8 cellular contexts compared by ENCODE assay signal in genomic region chr9:128098017-128098935, GRCh38. TPM values are rescaled to one million over a fixed set of nuclear protein-coding genes. Genes with fewer than 3 reads are reported as not detected.
DNase-seq lines count a peak whose midpoint lies in the region; ATAC-seq and TF ChIP-seq lines count a peak whose summit lies in the region.

No MANE protein-coding gene starts in this region.

- H3K27me3 ChIP-seq in IMR-90 (ENCODE audit: control insufficient read depth, insufficient read depth, low read length) (no peaks in the 10 kb centered on the region), foreskin keratinocyte (no peaks in the 10 kb centered on the region), neural cell (ENCODE audit: insufficient read depth, low read depth, low read length) (no peaks in the 10 kb centered on the region), stomach (no peaks in the 10 kb centered on the region)

- peak overlapping the region; percentile 97 for H2BK5ac ChIP-seq in IMR-90 (ENCODE audit: low read depth, low read length, poor library complexity, severe bottlenecking)

- H4K20me1 ChIP-seq in IMR-90 (ENCODE audit: insufficient read depth, low read length) (peaks cover 36% of the 10 kb centered on the region), neural cell (ENCODE audit: insufficient read depth) (no peaks in the 10 kb centered on the region)

- peak overlapping the region; percentile 86 for H3K27ac ChIP-seq in IMR-90 (ENCODE audit: insufficient read depth, low read length)
- H3K27ac ChIP-seq in RWPE1: peak overlapping the region; percentile 88
- peak overlapping the region; percentile 73 for H3K27ac ChIP-seq in foreskin keratinocyte
- H3K27ac ChIP-seq in neural cell (ENCODE audit: low read length): peak overlapping the region; percentile 71
- peak overlapping the region; percentile 81 to 97 (median 93) for H3K27ac ChIP-seq in stomach

- 0% methylated on average over 3 of the region's 28 CpGs; no CpG with 5 or more reads in 1 of the 2 experiments for WGBS in IMR-90 (ENCODE audit: extremely low coverage in 2 of 2, insufficient read length in 1 of 2), 2 experiments
- 6 to 20% (median 10%) methylated on average over 24 to 28 of the region's 28 CpGs for WGBS in stomach, 5 donors

- no peak for TF ChIP-seq EP300 in neural cell (conservative IDR thresholded peaks at IDR 0.05; ENCODE audit: poor library complexity, severe bottlenecking)
- peak; percentile 96 for TF ChIP-seq EP300 in stomach (IDR thresholded peaks at IDR 0.05)

- peak overlapping the region; percentile 13 to 91 for H4K8ac ChIP-seq in IMR-90 (ENCODE audit: low read depth in 2 of 2, low read length in 2 of 2)

- peak overlapping the region; percentile 99 for H2AK9ac ChIP-seq in IMR-90 (replicated peaks; ENCODE audit: low read depth, low read length, poor library complexity)

- BruUV-seq in IMR-90 (replicated peaks; lab: Mats Ljungman, UMichigan): TSS peak; percentile 70

- H2AK5ac ChIP-seq in IMR-90 (ENCODE audit: low read depth, low read length): peak overlapping the region; percentile 95

- H2BK15ac ChIP-seq in IMR-90 (ENCODE audit: low read depth, low read length): peak overlapping the region; percentile 83

- peak overlapping the region; percentile 92 for H3K56ac ChIP-seq in IMR-90 (ENCODE audit: extremely low read depth, insufficient read depth, low read length)

- H3K4me2 ChIP-seq in IMR-90 (ENCODE audit: low read depth, low read length): peak overlapping the region; percentile 69
- peak overlapping the region; percentile 37 for H3K4me2 ChIP-seq in neural cell (ENCODE audit: low read length)

- H2BK20ac ChIP-seq in IMR-90 (ENCODE audit: low read depth, low read length): peak overlapping the region; percentile 80

- DNase-seq in AG09319 (ENCODE audit: extremely low read depth, low read depth): peak; percentile 95
- DNase-seq in IMR-90: peak; percentile 98
- peak; percentile 99 for DNase-seq in RWPE1 (ENCODE audit: low spot score)
- peak; percentile 68 for DNase-seq in activated naive CD4-positive, alpha-beta T cell treated with anti-CD3 and anti-CD28 coated beads, Interleukin-2, amount 50 U/mL, for 16 hours
- peak; percentile 93 to 95 for DNase-seq in foreskin keratinocyte
- peak; percentile 98 for DNase-seq in stomach

- intact Hi-C loops in IMR-90 (cut with micrococcal nuclease): loop anchor here (5.0 kb wide), 1 partner anchor 156 kb away; no protein-coding TSS in a partner anchor
- intact Hi-C loops in stomach (cut with DNase I; ENCODE audit: low total_unique reads): no loop called here

- peak overlapping the region; percentile 59 for H3K18ac ChIP-seq in IMR-90 (ENCODE audit: low read depth, low read length)

- H3K9me3 ChIP-seq in IMR-90 (ENCODE audit: control insufficient read depth, insufficient read depth, low read length) (no peaks in the 10 kb centered on the region), neural cell (ENCODE audit: low read length) (no peaks in the 10 kb centered on the region), stomach (no peaks in the 10 kb centered on the region)

- H3K23ac ChIP-seq in IMR-90 (ENCODE audit: low read depth, low read length): peak overlapping the region; percentile 97

- H4K91ac ChIP-seq in IMR-90 (ENCODE audit: insufficient read depth, low read depth, low read length): peak overlapping the region; percentile 85

- peaks cover 35% of the 10 kb centered on the region for H3K4me1 ChIP-seq in IMR-90 (ENCODE audit: control insufficient read depth, insufficient read depth, low read length)
- peaks cover 15% of the 10 kb centered on the region for H3K4me1 ChIP-seq in foreskin keratinocyte
- H3K4me1 ChIP-seq in stomach: peaks cover 53 to 99% (median 78%) of the 10 kb centered on the region in 4 donors

- H3F3A ChIP-seq in neural cell (ENCODE audit: insufficient read depth, low read length, poor library complexity, severe bottlenecking): peaks cover 5% of the 10 kb centered on the region

- POLR2A ChIA-PET in IMR-90 (lab: Charles Lee; ENCODE audit: unreplicated experiment): interaction anchor here (0.6 kb wide), 1 partner anchor 18 kb away, joined by 5 read pairs; no protein-coding TSS in a partner anchor
- POLR2A ChIA-PET in RWPE1 (lab: Yijun Ruan, JAX; ENCODE audit: low non-redundant PET): interaction anchor here (0.6 kb wide), 2 partner anchors 128 to 487 kb away, joined by 3 read pairs; no protein-coding TSS in a partner anchor

- ATAC-seq in IMR-90 (ENCODE audit: low read depth) (peak; percentile 75), foreskin keratinocyte (peak; percentile 74), GM18861 (IDR thresholded peaks at IDR 0.05; ENCODE audit: unreplicated experiment) (no peak)

- TF ChIP-seq RAD21 in IMR-90 (IDR thresholded peaks at IDR 0.05; ENCODE audit: low read length): no peak
- TF ChIP-seq RAD21 in neural cell (conservative IDR thresholded peaks at IDR 0.05): peak; percentile 18

- CTCF ChIA-PET in IMR-90 (lab: Yijun Ruan, JAX) (interaction anchor here (1.2 to 3.2 kb wide), 2 partner anchors 19 to 156 kb away, joined by 4 to 16 read pairs; no protein-coding TSS in a partner anchor), RWPE1 (lab: Yijun Ruan, JAX) (interaction anchor here (1.3 to 7.9 kb wide), 2 partner anchors 13 to 17 kb away, joined by 3 to 55 read pairs; no protein-coding TSS in a partner anchor)

- peak; percentile 99 for TF ChIP-seq POLR2A in IMR-90 (IDR thresholded peaks at IDR 0.05; ENCODE audit: low read depth, low read length)
- TF ChIP-seq POLR2A in stomach (IDR thresholded peaks at IDR 0.05): peak in 2 of 4 donors; percentile 98 to 99

- peaks cover 34 to 87% of the 10 kb centered on the region in 2 experiments for H3K79me1 ChIP-seq in IMR-90 (ENCODE audit: low read depth in 1 of 2, low read length in 2 of 2)

- H3K9me2 ChIP-seq in neural cell (ENCODE audit: insufficient read depth, low read length): no peaks in the 10 kb centered on the region

- H3K4ac ChIP-seq in IMR-90 (ENCODE audit: low read depth, low read length): peak overlapping the region; percentile 98

- H3K9me1 ChIP-seq in IMR-90 (ENCODE audit: insufficient read depth, low read length): peaks cover 31% of the 10 kb centered on the region; the same call in 1 of the 2 replicates

- peak overlapping the region; percentile 41 for H4K5ac ChIP-seq in IMR-90 (ENCODE audit: low read depth, low read length)

- H3K14ac ChIP-seq in IMR-90 (replicated peaks; ENCODE audit: low read depth, low read length): peak overlapping the region; percentile 96

- dilution Hi-C loops in IMR-90 (cut with HindIII; ENCODE audit: low sequenced_read_pairs, unreplicated experiment): no loop called here

- H3K9ac ChIP-seq in IMR-90 (ENCODE audit: low read depth, low read length) (peak overlapping the region; percentile 65), neural cell (ENCODE audit: low read length) (peak overlapping the region; percentile 69)

- H3K36me3 ChIP-seq in IMR-90 (ENCODE audit: control insufficient read depth, insufficient read depth, low read length): peaks cover 22% of the 10 kb centered on the region
- H3K36me3 ChIP-seq in neural cell (ENCODE audit: insufficient read depth, low read length): no peaks in the 10 kb centered on the region
- H3K36me3 ChIP-seq in stomach: peaks cover 25 to 28% (median 26%) of the 10 kb centered on the region in 4 donors

- H2BK120ac ChIP-seq in IMR-90 (ENCODE audit: low read depth, low read length): peak overlapping the region; percentile 84

- in situ Hi-C loops in IMR-90 (cut with MboI; ENCODE audit: low sequenced_read_pairs): loop anchor here (5.0 kb wide), 1 partner anchor 161 kb away; the partner anchor contains the start of gene DPM2

- TF ChIP-seq CTCF in AG09319 (IDR thresholded peaks at IDR 0.05; ENCODE audit: low read depth, low read length) (no peak), IMR-90 (conservative IDR thresholded peaks at IDR 0.05; ENCODE audit: low read depth, low read length) (no peak), RWPE1 (conservative IDR thresholded peaks at IDR 0.05; ENCODE audit: low read depth) (no peak), foreskin keratinocyte (conservative IDR thresholded peaks at IDR 0.05) (no peak), neural cell (IDR thresholded peaks at IDR 0.05; ENCODE audit: poor library complexity, severe bottlenecking) (no peak), stomach (IDR thresholded peaks at IDR 0.05) (no peak)

- H3K4me3 ChIP-seq in IMR-90 (ENCODE audit: insufficient read depth, low read depth, low read length): peak overlapping the region; percentile 47
- H3K4me3 ChIP-seq in neural cell (ENCODE audit: low read length): peak overlapping the region; percentile 67
- H3K4me3 ChIP-seq in stomach: peak overlapping the region; percentile 46 to 66 (median 49)

- H2AFZ ChIP-seq in IMR-90 (replicated peaks; ENCODE audit: low read length, poor library complexity) (peak overlapping the region; percentile 96), neural cell (ENCODE audit: low read depth, low read length) (no peak overlapping the region)

- H3K79me2 ChIP-seq in neural cell (replicated peaks; ENCODE audit: insufficient read depth, low read length): peaks cover 9% of the 10 kb centered on the region

RNA-seq across cellular contexts. Expression of gene PTGES2, which starts 29.3 kb away (rescaled TPM):
- 90.3 and 107 TPM in 2 replicates for total RNA-seq in IMR-90 (2012; rRNA removed)
- 99.2 and 100 TPM in 2 replicates for polyA plus RNA-seq in IMR-90 (2012; rRNA removed)
- polyA plus RNA-seq in IMR-90 (2012; cell fraction: cytosol; rRNA removed): 69.7 and 115 TPM in 2 replicates
- polyA plus RNA-seq in IMR-90 (2012; cell fraction: nucleus; rRNA removed; ENCODE audit: low replicate concordance): 116 and 217 TPM in 2 replicates
- total RNA-seq in foreskin keratinocyte: 67.6 and 75.4 TPM in 2 replicates
- polyA plus RNA-seq in foreskin keratinocyte: 85.0 and 86.8 TPM in 2 replicates
- 55.9 and 68.0 TPM in 2 replicates for polyA plus RNA-seq in neural cell
- polyA minus RNA-seq in neural cell: 47.6 and 57.5 TPM in 2 replicates
- 100 to 1,000 TPM in 3 of 5 donors, 10 to 100 TPM in 2; 47.2 to 570 (median 125) TPM for total RNA-seq in stomach
- polyA plus RNA-seq in stomach: 10 to 100 TPM; 50.1 to 69.9 (median 58.3) TPM

RNA-seq across cellular contexts. Expression of gene SLC25A25, which starts 30.2 kb away (rescaled TPM):
- total RNA-seq in IMR-90 (2012; rRNA removed) (17.9 and 20.3 TPM in 2 replicates), foreskin keratinocyte (8.0 and 8.7 TPM in 2 replicates), stomach (10 to 100 TPM; 12.3 to 37.1 (median 32.6) TPM)
- polyA plus RNA-seq in IMR-90 (2012; rRNA removed) (14.0 and 19.1 TPM in 2 replicates), foreskin keratinocyte (3.8 and 4.8 TPM in 2 replicates), neural cell (43.7 and 50.7 TPM in 2 replicates), stomach (1 to 10 TPM; 7.9 to 9.2 (median 8.1) TPM)
- 11.0 and 16.7 TPM in 2 replicates for polyA plus RNA-seq in IMR-90 (2012; cell fraction: cytosol; rRNA removed)
- polyA plus RNA-seq in IMR-90 (2012; cell fraction: nucleus; rRNA removed; ENCODE audit: low replicate concordance): 61.0 and 98.5 TPM in 2 replicates
- 63.3 and 67.7 TPM in 2 replicates for polyA minus RNA-seq in neural cell

RNA-seq across cellular contexts. Expression of gene NAIF1, which starts 31.2 kb away (rescaled TPM):
- 8.3 and 9.7 TPM in 2 replicates for total RNA-seq in IMR-90 (2012; rRNA removed)
- 10.1 and 10.4 TPM in 2 replicates for polyA plus RNA-seq in IMR-90 (2012; rRNA removed)
- 7.8 and 9.2 TPM in 2 replicates for polyA plus RNA-seq in IMR-90 (2012; cell fraction: cytosol; rRNA removed)
- 3.5 and 5.6 TPM in 2 replicates for polyA plus RNA-seq in IMR-90 (2012; cell fraction: nucleus; rRNA removed; ENCODE audit: low replicate concordance)
- total RNA-seq in foreskin keratinocyte: 8.0 and 9.5 TPM in 2 replicates
- polyA plus RNA-seq in foreskin keratinocyte: 7.8 and 8.9 TPM in 2 replicates
- polyA plus RNA-seq in neural cell: 9.9 and 10.2 TPM in 2 replicates
- 13.1 and 13.4 TPM in 2 replicates for polyA minus RNA-seq in neural cell
- total RNA-seq in stomach: 10 to 100 TPM in 2 of 5 donors, 1 to 10 TPM in 3; 1.8 to 40.3 (median 6.7) TPM
- polyA plus RNA-seq in stomach: 10 to 100 TPM in 1 of 3 donors, 1 to 10 TPM in 2; 7.0 to 10.3 (median 8.7) TPM

RNA-seq across cellular contexts. Expression of gene LCN2, which starts 51.0 kb away (rescaled TPM):
- total RNA-seq in IMR-90 (2012; rRNA removed) (not detected in 2 replicates), foreskin keratinocyte (0.63 and 2.6 TPM in 2 replicates), stomach (100 to 1,000 TPM in 3 of 5 donors, 10 to 100 TPM in 1, not detected in 1; 10.8 to 756 (median 444) TPM)
- polyA plus RNA-seq in IMR-90 (2012; rRNA removed) (not detected in 2 replicates), foreskin keratinocyte (0.48 and 4.0 TPM in 2 replicates), neural cell (not detected in 2 replicates), stomach (100 to 1,000 TPM in 2 of 3 donors, 10 to 100 TPM in 1; 33.1 to 922 (median 369) TPM)
- not detected in 2 replicates for polyA plus RNA-seq in IMR-90 (2012; cell fraction: cytosol; rRNA removed)
- polyA plus RNA-seq in IMR-90 (2012; cell fraction: nucleus; rRNA removed; ENCODE audit: low replicate concordance): not detected in 2 replicates
- polyA minus RNA-seq in neural cell: not detected in 2 replicates
